In genomic region chr1:93578433-93578830, GRCh38 we compare ENCODE assay signal across 22 cellular contexts.
DNase-seq lines count a peak whose midpoint lies in the region; ATAC-seq, FAIRE-seq and TF ChIP-seq lines count a peak whose summit lies in the region.
"Had no signal": no experiment of that assay in that cellular context is flagged by ENCODE, and none has a peak within 500 bp of the region (broad histone marks: within the 10 kb centered on the region; RNA-seq: fewer than 3 reads in every experiment).

No MANE protein-coding gene starts in this region.

- DNase-seq in GM23248 (no peak), PC-3 (no peak), kidney (peak; percentile 22), MG63 (no peak), NCI-H2171 treated with DMSO at 0.1 percent for 48 hours (lab: John Stamatoyannopoulos, UW) (no peak), NCI-H774 (lab: John Stamatoyannopoulos, UW) (no peak)
- DNase-seq: BE2C; CD8-positive, alpha-beta T cell; DMS79 treated with DMSO at 0.1 percent for 48 hours; KBM-7; NCI-H1048; NCI-H1436 treated with DMSO at 0.1 percent for 48 hours; NCI-H2029 treated with DMSO at 0.1 percent for 48 hours; NCI-H510A treated with DMSO at 0.1 percent for 48 hours; SHP77 treated with DMSO at 0.1 percent for 48 hours had no signal

- H3K79me2 ChIP-seq in GM23248 (ENCODE audit: insufficient read depth) (peaks cover 91% of the 10 kb centered on the region), PC-3 (ENCODE audit: low read length) (peaks cover 67% of the 10 kb centered on the region)

- no TSS peak for BruUV-seq in PC-3 (replicated peaks; lab: Mats Ljungman, UMichigan)

- H3K36me3 ChIP-seq in GM23248 (ENCODE audit: low read depth) (peaks cover 76% of the 10 kb centered on the region; the same call in 1 of the 2 replicates), PC-3 (ENCODE audit: low read depth, low read length) (peaks cover 91% of the 10 kb centered on the region), kidney (ENCODE audit: control insufficient read depth in 1 of 2, insufficient read depth in 2 of 2, low read length in 2 of 2) (peaks cover 7 to 33% of the 10 kb centered on the region in 2 donors), MG63 (peaks cover 34% of the 10 kb centered on the region)

- intact Hi-C loops in PC-3 (cut with micrococcal nuclease) = no loop called here
- intact Hi-C loops in kidney (cut with DNase I) = no loop called here

- POLR2A ChIA-PET in PC-3 (lab: Charles Lee; ENCODE audit: unreplicated experiment) = no interaction called here

- H3K4me1 ChIP-seq in GM23248 (ENCODE audit: insufficient read depth) (peaks cover 15% of the 10 kb centered on the region), PC-3 (ENCODE audit: insufficient read depth, low read length) (peaks cover 45% of the 10 kb centered on the region), kidney (ENCODE audit: control insufficient read depth in 1 of 2, insufficient read depth in 1 of 2, low read depth in 1 of 2, low read length in 2 of 2) (peaks cover 22 to 36% of the 10 kb centered on the region in 2 donors)

- H3K9me3 ChIP-seq in GM23248 (ENCODE audit: low read depth) (no peaks in the 10 kb centered on the region), PC-3 (ENCODE audit: low read length) (no peaks in the 10 kb centered on the region), kidney (ENCODE audit: control insufficient read depth in 1 of 2, low read length in 2 of 2) (no peaks in the 10 kb centered on the region), MG63 (no peaks in the 10 kb centered on the region)
- H3K9me3 ChIP-seq: BE2C had no signal

- H3K9me2 ChIP-seq in GM23248 (ENCODE audit: insufficient read depth) (no peaks in the 10 kb centered on the region), PC-3 (replicated peaks; ENCODE audit: low read length) (no peaks in the 10 kb centered on the region)

- peak overlapping the region; percentile 25 for H3K27ac Mint-ChIP-seq in stimulated activated memory B cell treated with anti-CD40 and anti-IgM and Interleukin-4, amounts not matched to agents 10 μg/mL and 1 μg/mL and 100 μg/mL, for 72 hours
- H3K27ac Mint-ChIP-seq: CD8-positive, alpha-beta T cell; GM23338 had no signal

- no peaks in the 10 kb centered on the region for H3K27me3 Mint-ChIP-seq in stimulated activated memory B cell treated with anti-CD40 and anti-IgM and Interleukin-4, amounts not matched to agents 10 μg/mL and 1 μg/mL and 100 μg/mL, for 72 hours

- no peak overlapping the region for H3K4me3 ChIP-seq in GM23248
- H3K4me3 ChIP-seq in PC-3 (ENCODE audit: low read length) = no peak overlapping the region
- H3K4me3 ChIP-seq in kidney (ENCODE audit: low read length in 2 of 2) = no peak overlapping the region
- no peak overlapping the region for H3K4me3 ChIP-seq in MG63
- H3K4me3 ChIP-seq: GM12878, GM23338 had no signal

- no peak overlapping the region for H3K9ac ChIP-seq in GM23248
- H3K9ac ChIP-seq in PC-3 (ENCODE audit: low read length) = no peak overlapping the region
- H3K9ac ChIP-seq in kidney (ENCODE audit: low read length in 2 of 2) = no peak overlapping the region

- H3F3A ChIP-seq in GM23248 (ENCODE audit: insufficient read depth) (peaks cover 54% of the 10 kb centered on the region), PC-3 (ENCODE audit: low read length, unreplicated experiment) (peaks cover 11% of the 10 kb centered on the region)

- H3K27ac ChIP-seq in GM23248 = peak overlapping the region; percentile 71; the same call in 1 of the 2 replicates
- peak overlapping the region; percentile 97 for H3K27ac ChIP-seq in PC-3 (ENCODE audit: low read length)
- H3K27ac ChIP-seq in kidney (ENCODE audit: low read depth in 2 of 2, low read length in 2 of 2) = no peak overlapping the region

- in situ Hi-C loops in GM23248 (cut with MboI) = no loop called here

- CTCF ChIA-PET in PC-3 (lab: Charles Lee) = no interaction called here

- no peak overlapping the region for H3K4me3 Mint-ChIP-seq in stimulated activated memory B cell treated with anti-CD40 and anti-IgM and Interleukin-4, amounts not matched to agents 10 μg/mL and 1 μg/mL and 100 μg/mL, for 72 hours
- H3K4me3 Mint-ChIP-seq: CD8-positive, alpha-beta T cell; GM23338 had no signal

- H3K4me1 Mint-ChIP-seq in stimulated activated memory B cell treated with anti-CD40 and anti-IgM and Interleukin-4, amounts not matched to agents 10 μg/mL and 1 μg/mL and 100 μg/mL, for 72 hours = no peaks in the 10 kb centered on the region

- H4K20me1 ChIP-seq in GM23248 (ENCODE audit: insufficient read depth) = no peaks in the 10 kb centered on the region
- peaks cover 26% of the 10 kb centered on the region; the same call in 1 of the 2 replicates for H4K20me1 ChIP-seq in PC-3 (ENCODE audit: low read length)

- no peak for ATAC-seq in PC-3
- no peak for ATAC-seq in stimulated activated memory B cell treated with anti-CD40 and anti-IgM and Interleukin-4, amounts not matched to agents 10 μg/mL and 1 μg/mL and 100 μg/mL, for 72 hours
- ATAC-seq in GM19023 (IDR thresholded peaks at IDR 0.05; ENCODE audit: unreplicated experiment) = no peak
- ATAC-seq: CD8-positive, alpha-beta T cell; GM12878; HCT116; SK-N-SH treated with all-trans-retinoic acid at 6 μM for 48 hours had no signal

- H3K27me3 ChIP-seq in GM23248 (replicated peaks; ENCODE audit: insufficient read depth) (no peaks in the 10 kb centered on the region), PC-3 (ENCODE audit: low read length) (no peaks in the 10 kb centered on the region), MG63 (no peaks in the 10 kb centered on the region)
- H3K27me3 ChIP-seq: BE2C had no signal

- H2AFZ ChIP-seq in GM23248 (no peak overlapping the region), PC-3 (ENCODE audit: low read length) (no peak overlapping the region)
- H2AFZ ChIP-seq: GM23338 had no signal

- H3K4me2 ChIP-seq in GM23248 (ENCODE audit: unreplicated experiment) (no peak overlapping the region), PC-3 (ENCODE audit: low read length) (no peak overlapping the region)
- H3K4me2 ChIP-seq: GM23338 had no signal

- no peaks in the 10 kb centered on the region for H3K9me3 Mint-ChIP-seq in stimulated activated memory B cell treated with anti-CD40 and anti-IgM and Interleukin-4, amounts not matched to agents 10 μg/mL and 1 μg/mL and 100 μg/mL, for 72 hours
- H3K9me3 Mint-ChIP-seq: CD8-positive, alpha-beta T cell; GM23338 had no signal

- FAIRE-seq in kidney (lab: Jason Lieb, UNC) = no peak
- FAIRE-seq: D721Med, GM12878 had no signal

- 50 to 51% methylated on average over 6 of the region's 6 CpGs for WGBS in GM23248 (ENCODE audit: low coverage in 1 of 2, low lambda C conversion rate in 2 of 2, missing lambda C conversion rate in 2 of 2), 2 experiments

- no peak for TF ChIP-seq CTCF in PC-3 (conservative IDR thresholded peaks at IDR 0.05; ENCODE audit: low read depth, low read length)
- no peak for TF ChIP-seq CTCF in kidney (IDR thresholded peaks at IDR 0.05; ENCODE audit: borderline replicate concordance, extremely low read depth, insufficient read depth)

- peaks cover 66% of the 10 kb centered on the region for H3K36me3 Mint-ChIP-seq in stimulated activated memory B cell treated with anti-CD40 and anti-IgM and Interleukin-4, amounts not matched to agents 10 μg/mL and 1 μg/mL and 100 μg/mL, for 72 hours
- H3K36me3 Mint-ChIP-seq: CD8-positive, alpha-beta T cell had no signal

Comparison
In these comparisons a context has a peak if more than half of its experiments do, and no peak if none do; other contexts are left out.
1. H3K27ac ChIP-seq: peak in GM23248 (single experiment) and PC-3 (single experiment); none in kidney (0 of 2).